In genomic region chr5:153672347-153673090, GRCh38 we compare ENCODE assay signal across 24 cellular contexts.
A peak's percentile ranks its signal among the peaks of the same experiment; 100 is the strongest.
DNase-seq lines count a peak whose midpoint lies in the region; ATAC-seq, FAIRE-seq and TF ChIP-seq lines count a peak whose summit lies in the region.
"Had no signal": no experiment of that assay in that cellular context is flagged by ENCODE, and none has a peak within 500 bp of the region (broad histone marks: within the 10 kb centered on the region; RNA-seq: fewer than 3 reads in every experiment).

No MANE protein-coding gene starts in this region.

- no peak overlapping the region for H2AFZ ChIP-seq in mammary epithelial cell (ENCODE audit: low read depth, low read length)
- H2AFZ ChIP-seq: neural progenitor cell had no signal

- intact Hi-C loops in MCF 10A (cut with micrococcal nuclease), result no loop called here
- intact Hi-C loops in mammary epithelial cell (cut with micrococcal nuclease), result no loop called here

- no peak for ATAC-seq in activated T-cell treated with anti-CD3 and anti-CD28 coated beads, Interleukin-2, amount 50 U/mL, for 4 hours
- ATAC-seq in stimulated activated effector memory CD8-positive, alpha-beta T cell treated with anti-CD3 and anti-CD28 coated beads, Interleukin-12 subunit alpha, Interleukin-12 subunit beta, amount 100 ng/mL, for 72 hours, result no peak
- ATAC-seq: HCT116 had no signal

- POLR2A ChIA-PET in MCF 10A (lab: Yijun Ruan, JAX), result interaction anchor here (0.6 to 1.1 kb wide), 2 partner anchors 14 to 360 kb away, joined by 3 read pairs; no protein-coding TSS in a partner anchor

- no peak overlapping the region for H3K27ac ChIP-seq in mammary epithelial cell (ENCODE audit: insufficient read depth, low read depth, low read length)
- H3K27ac ChIP-seq: neural progenitor cell, SJSA1 had no signal

- H3K4me3 Mint-ChIP-seq in MCF 10A (ENCODE audit: unreplicated experiment), result no peak overlapping the region
- H3K4me3 Mint-ChIP-seq in activated T-cell treated with anti-CD3 and anti-CD28 coated beads, Interleukin-2, amount 50 U/mL, for 4 hours, result no peak overlapping the region
- no peak overlapping the region for H3K4me3 Mint-ChIP-seq in stimulated activated effector memory CD8-positive, alpha-beta T cell treated with anti-CD3 and anti-CD28 coated beads, Interleukin-12 subunit alpha, Interleukin-12 subunit beta, amount 100 ng/mL, for 72 hours
- H3K4me3 Mint-ChIP-seq: B cell; CD8-positive, alpha-beta memory T cell; neural progenitor cell had no signal

- no peak overlapping the region for H3K4me2 ChIP-seq in mammary epithelial cell (ENCODE audit: insufficient read depth, low read depth, low read length)
- H3K4me2 ChIP-seq: neural progenitor cell had no signal

- H3K9ac ChIP-seq in mammary epithelial cell (ENCODE audit: insufficient read depth, low read length), result no peak overlapping the region
- H3K9ac ChIP-seq: neural progenitor cell had no signal

- no peaks in the 10 kb centered on the region for H3K79me2 ChIP-seq in mammary epithelial cell (ENCODE audit: insufficient read depth, low read length)

- H3K36me3 ChIP-seq in mammary epithelial cell (ENCODE audit: insufficient read depth, low read length), result no peaks in the 10 kb centered on the region
- H3K36me3 ChIP-seq: neural progenitor cell, SJSA1 had no signal

- no peaks in the 10 kb centered on the region for H3K27me3 Mint-ChIP-seq in MCF 10A (ENCODE audit: insufficient read depth, unreplicated experiment)
- H3K27me3 Mint-ChIP-seq in activated T-cell treated with anti-CD3 and anti-CD28 coated beads, Interleukin-2, amount 50 U/mL, for 4 hours (ENCODE audit: low read depth), result peaks cover 2% of the 10 kb centered on the region
- H3K27me3 Mint-ChIP-seq: B cell had no signal

- H3K4me3 ChIP-seq in mammary epithelial cell (replicated peaks in 1 of 3; ENCODE audit: insufficient read depth in 1 of 3, low read depth in 2 of 3, low read length in 3 of 3), result no peak overlapping the region
- no peak overlapping the region for H3K4me3 ChIP-seq in foreskin fibroblast (ENCODE audit: low read depth in 1 of 2, low read length in 2 of 2)
- H3K4me3 ChIP-seq: lung, neural progenitor cell, SJSA1 had no signal

- no peaks in the 10 kb centered on the region for H3K27me3 ChIP-seq in mammary epithelial cell (ENCODE audit: insufficient read depth, low read length)
- H3K27me3 ChIP-seq: neural progenitor cell, SJSA1 had no signal

- H3K4me1 Mint-ChIP-seq in MCF 10A (ENCODE audit: insufficient read depth, unreplicated experiment), result no peaks in the 10 kb centered on the region
- H3K4me1 Mint-ChIP-seq in activated T-cell treated with anti-CD3 and anti-CD28 coated beads, Interleukin-2, amount 50 U/mL, for 4 hours (ENCODE audit: low read depth), result no peaks in the 10 kb centered on the region
- no peaks in the 10 kb centered on the region for H3K4me1 Mint-ChIP-seq in stimulated activated effector memory CD8-positive, alpha-beta T cell treated with anti-CD3 and anti-CD28 coated beads, Interleukin-12 subunit alpha, Interleukin-12 subunit beta, amount 100 ng/mL, for 72 hours
- H3K4me1 Mint-ChIP-seq: B cell; CD8-positive, alpha-beta memory T cell; neural progenitor cell had no signal

- no peak overlapping the region for H3K27ac Mint-ChIP-seq in MCF 10A (ENCODE audit: low read depth, unreplicated experiment)
- no peak overlapping the region for H3K27ac Mint-ChIP-seq in stimulated activated effector memory CD8-positive, alpha-beta T cell treated with anti-CD3 and anti-CD28 coated beads, Interleukin-12 subunit alpha, Interleukin-12 subunit beta, amount 100 ng/mL, for 72 hours
- H3K27ac Mint-ChIP-seq: B cell; CD8-positive, alpha-beta memory T cell; neural progenitor cell had no signal

- no peaks in the 10 kb centered on the region for H3K4me1 ChIP-seq in mammary epithelial cell (ENCODE audit: insufficient read depth, low read length)
- H3K4me1 ChIP-seq: neural progenitor cell had no signal

- TF ChIP-seq CTCF in MCF 10A (IDR thresholded peaks at IDR 0.05; ENCODE audit: unreplicated experiment), result no peak
- TF ChIP-seq CTCF in mammary epithelial cell (conservative IDR thresholded peaks at IDR 0.05 in 1 of 2, IDR thresholded peaks at IDR 0.05 in 1 of 2; ENCODE audit: extremely low read depth in 1 of 2, insufficient read depth in 1 of 2, low read depth in 1 of 2, low read length in 2 of 2), result no peak
- no peak for TF ChIP-seq CTCF in foreskin fibroblast (IDR thresholded peaks at IDR 0.05; ENCODE audit: low read depth, low read length)

- no peak for FAIRE-seq in GM19239 (lab: Jason Lieb, UNC)
- FAIRE-seq: keratinocyte, RCC 7860 had no signal

- CTCF ChIA-PET in MCF 10A (lab: Yijun Ruan, JAX), result interaction anchor here (0.6 to 1.2 kb wide), 4 partner anchors 22 to 543 kb away, joined by 3 to 4 read pairs (median 3); no protein-coding TSS in a partner anchor
- CTCF ChIA-PET in mammary epithelial cell (lab: Charles Lee; ENCODE audit: low non-redundant PET), result no interaction called here

- in situ Hi-C loops in mammary epithelial cell (cut with MboI; ENCODE audit: low sequenced_read_pairs in 2 of 2), result no loop called here

- BruUV-seq in MCF 10A (replicated peaks; lab: Mats Ljungman, UMichigan), result no TSS peak
- BruUV-seq in mammary epithelial cell (replicated peaks; lab: Mats Ljungman, UMichigan), result no TSS peak

- WGBS in mammary epithelial cell (ENCODE audit: low coverage, missing lambda C conversion rate), result 49% methylated on average over 6 of the region's 6 CpGs

- no peaks in the 10 kb centered on the region for H3K9me3 Mint-ChIP-seq in MCF 10A (ENCODE audit: unreplicated experiment)
- H3K9me3 Mint-ChIP-seq in activated T-cell treated with anti-CD3 and anti-CD28 coated beads, Interleukin-2, amount 50 U/mL, for 4 hours, result no peaks in the 10 kb centered on the region
- H3K9me3 Mint-ChIP-seq in stimulated activated effector memory CD8-positive, alpha-beta T cell treated with anti-CD3 and anti-CD28 coated beads, Interleukin-12 subunit alpha, Interleukin-12 subunit beta, amount 100 ng/mL, for 72 hours, result peaks cover 4% of the 10 kb centered on the region
- H3K9me3 Mint-ChIP-seq: neural progenitor cell had no signal

- H3K9me3 ChIP-seq in mammary epithelial cell (replicated peaks; ENCODE audit: insufficient read depth, low read length), result no peaks in the 10 kb centered on the region
- H3K9me3 ChIP-seq: SJSA1 had no signal

- DNase-seq in MCF 10A (ENCODE audit: unreplicated experiment), result peak; percentile 34
- DNase-seq in mammary epithelial cell, result no peak
- DNase-seq in astrocyte of the hippocampus (ENCODE audit: low read depth, low spot score), result peak; percentile 44
- peak; percentile 52 to 67 for DNase-seq in foreskin fibroblast
- peak; percentile 6 for DNase-seq in stromal cell of bone marrow (ENCODE audit: low read depth)
- DNase-seq in activated T-cell treated with anti-CD3 and anti-CD28 coated beads, Interleukin-2, amount 50 U/mL, for 4 hours, result no peak
- DNase-seq in stimulated activated effector memory CD8-positive, alpha-beta T cell treated with anti-CD3 and anti-CD28 coated beads, Interleukin-12 subunit alpha, Interleukin-12 subunit beta, amount 100 ng/mL, for 72 hours (ENCODE audit: low spot score in 2 of 2), result no peak
- DNase-seq in GM19239 (ENCODE audit: insufficient read length, low spot score), result no peak
- DNase-seq: 8988T; activated CD4-positive, alpha-beta T cell treated with anti-CD3 and anti-CD28 coated beads for 1 hour; activated gamma-delta T cell; CD8-positive, alpha-beta memory T cell; DMS53; NCI-H1092; NCI-H1930; NCI-H526; trophoblast cell had no signal

- H4K20me1 ChIP-seq in mammary epithelial cell (ENCODE audit: insufficient read depth, low read length), result no peaks in the 10 kb centered on the region

- dilution Hi-C loops in mammary epithelial cell (cut with HindIII; ENCODE audit: low sequenced_read_pairs), result no loop called here

- no peaks in the 10 kb centered on the region for H3K36me3 Mint-ChIP-seq in MCF 10A (ENCODE audit: insufficient read depth, unreplicated experiment)
- no peaks in the 10 kb centered on the region for H3K36me3 Mint-ChIP-seq in activated T-cell treated with anti-CD3 and anti-CD28 coated beads, Interleukin-2, amount 50 U/mL, for 4 hours (ENCODE audit: insufficient read depth)
- H3K36me3 Mint-ChIP-seq in stimulated activated effector memory CD8-positive, alpha-beta T cell treated with anti-CD3 and anti-CD28 coated beads, Interleukin-12 subunit alpha, Interleukin-12 subunit beta, amount 100 ng/mL, for 72 hours, result no peaks in the 10 kb centered on the region
- H3K36me3 Mint-ChIP-seq: CD8-positive, alpha-beta memory T cell had no signal

Comparison
In these comparisons a context has a peak if more than half of its experiments do, and no peak if none do; other contexts are left out.
1. DNase-seq: peak in MCF 10A (single experiment), astrocyte of the hippocampus (single experiment), foreskin fibroblast (2 of 2) and stromal cell of bone marrow (single experiment); none in mammary epithelial cell (single experiment), activated T-cell treated with anti-CD3 and anti-CD28 coated beads, Interleukin-2, amount 50 U/mL, for 4 hours (single experiment), stimulated activated effector memory CD8-positive, alpha-beta T cell treated with anti-CD3 and anti-CD28 coated beads, Interleukin-12 subunit alpha, Interleukin-12 subunit beta, amount 100 ng/mL, for 72 hours (0 of 2) and GM19239 (single experiment).